In the genomic region with DNA sequence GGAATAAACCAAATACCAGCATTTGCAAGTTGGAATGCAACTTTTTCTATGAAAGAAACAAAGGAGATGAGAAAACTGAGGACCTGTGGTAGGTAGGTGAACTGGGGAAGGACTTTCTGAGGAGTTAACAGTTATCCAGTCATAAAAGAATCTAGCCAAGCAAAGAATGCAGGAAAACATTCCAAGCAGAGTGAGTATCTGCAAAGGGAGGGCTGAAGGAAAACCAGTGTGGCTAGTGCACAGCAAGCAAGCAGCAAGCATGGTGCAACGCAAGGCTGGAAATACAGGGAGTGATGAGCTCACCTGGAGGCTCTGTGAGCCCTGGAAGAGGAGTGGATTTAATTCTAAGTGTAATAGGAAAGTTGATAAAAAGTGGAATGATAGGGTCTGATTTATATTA, we compare ENCODE assay signal across 13 cellular contexts. TPM values are rescaled to one million over a fixed set of nuclear protein-coding genes. Genes with fewer than 3 reads are reported as not detected.
DNase-seq lines count a peak whose midpoint lies in the region; ATAC-seq and TF ChIP-seq lines count a peak whose summit lies in the region.
"Had no signal": no experiment of that assay in that cellular context is flagged by ENCODE, and none has a peak within 500 bp of the region (broad histone marks: within the 10 kb centered on the region; RNA-seq: fewer than 3 reads in every experiment).

No MANE protein-coding gene starts in this region.

- POLR2A ChIA-PET in activated CD4-positive, alpha-beta memory T cell treated with anti-CD3 and anti-CD28 coated beads for 36 hours (lab: Charles Lee): interaction anchor here (1.8 kb wide), 1 partner anchor 40 kb away, joined by 9 read pairs; no protein-coding TSS in a partner anchor
- POLR2A ChIA-PET in activated CD4-positive, alpha-beta memory T cell treated with anti-CD3 and anti-CD28 coated beads, Interleukin-2, amount 10 ng/mL, durations not matched to agents 7 days and 5 days (lab: Charles Lee): interaction anchor here (1.0 to 1.3 kb wide), 5 partner anchors 12 to 178 kb away, joined by 3 to 5 read pairs (median 4); no protein-coding TSS in a partner anchor

- H3K27me3 ChIP-seq in adipocyte (replicated peaks; ENCODE audit: control insufficient read depth, insufficient read depth, low read length): no peaks in the 10 kb centered on the region
- H3K27me3 ChIP-seq: upper lobe of left lung had no signal

- peaks cover 12% of the 10 kb centered on the region for H3K4me1 Mint-ChIP-seq in activated CD4-positive, alpha-beta memory T cell treated with anti-CD3 and anti-CD28 coated beads for 36 hours (ENCODE audit: low read depth)
- peaks cover 10% of the 10 kb centered on the region for H3K4me1 Mint-ChIP-seq in activated CD4-positive, alpha-beta memory T cell treated with anti-CD3 and anti-CD28 coated beads, Interleukin-2, amount 10 ng/mL, durations not matched to agents 7 days and 5 days

- ATAC-seq in GM19463 (IDR thresholded peaks at IDR 0.05; ENCODE audit: unreplicated experiment): no peak

- no peak for TF ChIP-seq CTCF in foreskin fibroblast (IDR thresholded peaks at IDR 0.05; ENCODE audit: low read depth, low read length)

- no peaks in the 10 kb centered on the region for H3K9me3 ChIP-seq in adipocyte (ENCODE audit: control insufficient read depth, low read length)
- H3K9me3 ChIP-seq: upper lobe of left lung had no signal

- peaks cover 4% of the 10 kb centered on the region for H3K9me3 Mint-ChIP-seq in activated CD4-positive, alpha-beta memory T cell treated with anti-CD3 and anti-CD28 coated beads for 36 hours
- peaks cover 7% of the 10 kb centered on the region for H3K9me3 Mint-ChIP-seq in activated CD4-positive, alpha-beta memory T cell treated with anti-CD3 and anti-CD28 coated beads, Interleukin-2, amount 10 ng/mL, durations not matched to agents 7 days and 5 days
- H3K9me3 Mint-ChIP-seq: activated T-helper 17 cell treated with anti-CD3 and anti-CD28 coated beads, Interleukin-2, amount 50 U/mL, for 72 hours had no signal

- no peaks in the 10 kb centered on the region for H3K27me3 Mint-ChIP-seq in activated CD4-positive, alpha-beta memory T cell treated with anti-CD3 and anti-CD28 coated beads for 36 hours
- H3K27me3 Mint-ChIP-seq in activated CD4-positive, alpha-beta memory T cell treated with anti-CD3 and anti-CD28 coated beads, Interleukin-2, amount 10 ng/mL, durations not matched to agents 7 days and 5 days: no peaks in the 10 kb centered on the region
- H3K27me3 Mint-ChIP-seq: activated T-helper 17 cell treated with anti-CD3 and anti-CD28 coated beads, Interleukin-2, amount 50 U/mL, for 72 hours had no signal

- H3K4me3 ChIP-seq in adipocyte (ENCODE audit: low read length) (no peak overlapping the region), foreskin fibroblast (ENCODE audit: low read depth in 1 of 2, low read length in 2 of 2) (no peak overlapping the region)
- H3K4me3 ChIP-seq: SK-N-MC, upper lobe of left lung had no signal

- H3K36me3 Mint-ChIP-seq in activated CD4-positive, alpha-beta memory T cell treated with anti-CD3 and anti-CD28 coated beads for 36 hours: peaks cover 2% of the 10 kb centered on the region
- H3K36me3 Mint-ChIP-seq in activated CD4-positive, alpha-beta memory T cell treated with anti-CD3 and anti-CD28 coated beads, Interleukin-2, amount 10 ng/mL, durations not matched to agents 7 days and 5 days (ENCODE audit: low read depth): peaks cover 21% of the 10 kb centered on the region

- no peak for DNase-seq in activated CD4-positive, alpha-beta memory T cell treated with anti-CD3 and anti-CD28 coated beads for 36 hours
- no peak for DNase-seq in activated CD4-positive, alpha-beta memory T cell treated with anti-CD3 and anti-CD28 coated beads, Interleukin-2, amount 10 ng/mL, durations not matched to agents 7 days and 5 days
- DNase-seq in adipocyte (ENCODE audit: low read depth) (peak; percentile 32), foreskin fibroblast (peak; percentile 45 to 73), renal cortical epithelial cell (ENCODE audit: low read depth) (peak; percentile 76), cerebellar cortex (ENCODE audit: low spot score) (no peak)
- no peak for DNase-seq in stimulated activated CD8-positive, alpha-beta memory T cell treated with anti-CD3 and anti-CD28 coated beads, Interleukin-4, amount 100 ng/mL, for 48 hours
- DNase-seq: DMS153; stimulated activated CD4-positive, alpha-beta T cell treated with anti-CD3 and anti-CD28 coated beads, Interleukin-12 subunit alpha, Interleukin-12 subunit beta, amount 100 ng/mL, for 4 hours; upper lobe of left lung had no signal

- no peaks in the 10 kb centered on the region for H3K36me3 ChIP-seq in adipocyte (ENCODE audit: control insufficient read depth, insufficient read depth, low read length, severe bottlenecking)
- H3K36me3 ChIP-seq: upper lobe of left lung had no signal

- no peak overlapping the region for H3K9ac ChIP-seq in adipocyte (ENCODE audit: low read length)

- H3K4me1 ChIP-seq in adipocyte (ENCODE audit: control insufficient read depth, insufficient read depth, low read length): peaks cover 5% of the 10 kb centered on the region
- H3K4me1 ChIP-seq: upper lobe of left lung had no signal

- CTCF ChIA-PET in activated CD4-positive, alpha-beta memory T cell treated with anti-CD3 and anti-CD28 coated beads for 36 hours (lab: Charles Lee): no interaction called here
- CTCF ChIA-PET in activated CD4-positive, alpha-beta memory T cell treated with anti-CD3 and anti-CD28 coated beads, Interleukin-2, amount 10 ng/mL, durations not matched to agents 7 days and 5 days (lab: Charles Lee): no interaction called here

- peak overlapping the region; percentile 50 for H3K27ac Mint-ChIP-seq in activated CD4-positive, alpha-beta memory T cell treated with anti-CD3 and anti-CD28 coated beads for 36 hours
- no peak overlapping the region for H3K27ac Mint-ChIP-seq in activated CD4-positive, alpha-beta memory T cell treated with anti-CD3 and anti-CD28 coated beads, Interleukin-2, amount 10 ng/mL, durations not matched to agents 7 days and 5 days

- no peak overlapping the region for H3K4me3 Mint-ChIP-seq in activated CD4-positive, alpha-beta memory T cell treated with anti-CD3 and anti-CD28 coated beads for 36 hours
- H3K4me3 Mint-ChIP-seq in activated CD4-positive, alpha-beta memory T cell treated with anti-CD3 and anti-CD28 coated beads, Interleukin-2, amount 10 ng/mL, durations not matched to agents 7 days and 5 days: no peak overlapping the region

- intact Hi-C loops in activated CD4-positive, alpha-beta memory T cell treated with anti-CD3 and anti-CD28 coated beads for 36 hours (cut with micrococcal nuclease): loop anchor here (1.0 to 5.0 kb wide), 4 partner anchors 41 to 442 kb away; no protein-coding TSS in a partner anchor

RNA-seq across cellular contexts. Expression of a gene that starts 44.0 kb away (rescaled TPM):
- 1 to 10 TPM; 5.1 to 5.9 TPM for total RNA-seq in activated CD4-positive, alpha-beta memory T cell treated with anti-CD3 and anti-CD28 coated beads for 36 hours
- total RNA-seq in activated CD4-positive, alpha-beta memory T cell treated with anti-CD3 and anti-CD28 coated beads, Interleukin-2, amount 10 ng/mL, durations not matched to agents 7 days and 5 days: 1 to 10 TPM; 6.6 to 6.9 TPM
- total RNA-seq in renal cortical epithelial cell: 3.4 and 4.7 TPM in 2 replicates

Comparison
In these comparisons a context has a peak if more than half of its experiments do, and no peak if none do; other contexts are left out.
1. DNase-seq: peak in adipocyte (single experiment), foreskin fibroblast (2 of 2) and renal cortical epithelial cell (single experiment); none in activated CD4-positive, alpha-beta memory T cell treated with anti-CD3 and anti-CD28 coated beads for 36 hours (single experiment), activated CD4-positive, alpha-beta memory T cell treated with anti-CD3 and anti-CD28 coated beads, Interleukin-2, amount 10 ng/mL, durations not matched to agents 7 days and 5 days (single experiment), cerebellar cortex (single experiment) and stimulated activated CD8-positive, alpha-beta memory T cell treated with anti-CD3 and anti-CD28 coated beads, Interleukin-4, amount 100 ng/mL, for 48 hours (single experiment).